In the genomic region with DNA sequence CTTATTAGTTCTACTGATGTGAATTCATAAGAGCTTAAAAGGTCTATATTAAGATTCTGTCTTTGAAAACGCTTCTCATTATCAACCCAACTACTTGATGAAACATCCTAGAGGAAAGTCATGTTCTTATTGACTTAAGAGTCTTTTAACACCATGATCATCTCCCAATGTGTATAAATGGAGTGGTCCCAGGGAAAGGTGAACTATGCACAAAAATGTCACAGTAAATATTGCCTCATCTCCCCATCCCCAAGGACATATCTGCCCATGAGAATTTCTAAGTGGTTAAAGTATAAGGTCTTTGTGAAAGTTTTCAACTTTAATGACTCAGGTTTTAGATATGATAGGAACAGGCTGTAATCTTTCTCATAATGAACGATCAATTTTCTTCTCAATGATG, we compare ENCODE assay signal across 28 cellular contexts.
"Had no signal": no experiment of that assay in that cellular context is flagged by ENCODE, and none has a peak within 500 bp of the region (broad histone marks: within the 10 kb centered on the region; RNA-seq: fewer than 3 reads in every experiment).

No MANE protein-coding gene starts in this region.

- H3K27ac ChIP-seq: neural progenitor cell, ovary, parathyroid adenoma, psoas muscle, skin epidermis, spleen, suprapubic skin, testis, tibial artery, transverse colon, upper lobe of right lung, uterus had no signal

- ATAC-seq: natural killer cell; psoas muscle; sciatic nerve; stimulated activated memory B cell treated with anti-CD40 and anti-IgM and Interleukin-4, amounts not matched to agents 10 μg/mL and 1 μg/mL and 100 μg/mL, for 72 hours; stimulated activated naive CD8-positive, alpha-beta T cell treated with anti-CD3 and anti-CD28 coated beads, Interleukin-15, amount 100 ng/mL, for 72 hours; stimulated activated naive CD8-positive, alpha-beta T cell treated with anti-CD3 and anti-CD28 coated beads, Interleukin-15, Interleukin-2, amounts not matched to agents 100 U/mL and 50 U/mL, for 24 hours; upper lobe of right lung had no signal

- H3K9me3 ChIP-seq: ovary, psoas muscle, spleen, suprapubic skin, testis, tibial artery, transverse colon, upper lobe of right lung, uterus had no signal

- H3K36me3 ChIP-seq: neural progenitor cell, ovary, spleen, suprapubic skin, tibial artery, transverse colon, upper lobe of right lung, uterus had no signal

- H3K27me3 ChIP-seq: neural progenitor cell, ovary, suprapubic skin, testis, tibial artery, transverse colon, upper lobe of right lung, uterus had no signal

- H3K4me3 ChIP-seq: neural progenitor cell, ovary, psoas muscle, skin epidermis, smooth muscle cell, spleen, suprapubic skin, testis, tibial artery, transverse colon, upper lobe of right lung, uterus had no signal

- DNase-seq: natural killer cell; occipital lobe; ovary; posterior cingulate gyrus; psoas muscle; right cardiac atrium; spleen; stimulated activated CD4-positive, alpha-beta T cell treated with anti-CD3 and anti-CD28 coated beads, Interleukin-12 subunit alpha, Interleukin-12 subunit beta, amount 100 ng/mL, for 4 hours; stimulated activated CD4-positive, alpha-beta T cell treated with anti-CD3 and anti-CD28 coated beads, Interleukin-1b, Interleukin-23, amount 100 ng/mL, for 48 hours; stimulated activated CD4-positive, alpha-beta T cell treated with anti-CD3 and anti-CD28 coated beads, Interleukin-4, amount 100 ng/mL, for 1 hour; stimulated activated CD4-positive, alpha-beta T cell treated with anti-CD3 and anti-CD28 coated beads, Interleukin-4, amount 100 ng/mL, for 4 hours; stimulated activated CD8-positive, alpha-beta memory T cell treated with anti-CD3 and anti-CD28 coated beads, Interleukin-4, amount 100 ng/mL, for 48 hours; stimulated activated naive CD4-positive, alpha-beta T cell; stimulated activated naive CD8-positive, alpha-beta T cell treated with anti-CD3 and anti-CD28 coated beads, Interleukin-15, amount 100 ng/mL, for 72 hours; stimulated activated naive CD8-positive, alpha-beta T cell treated with anti-CD3 and anti-CD28 coated beads, Interleukin-15, Interleukin-2, amounts not matched to agents 100 U/mL and 50 U/mL, for 24 hours; substantia nigra; testis; tibial artery; transverse colon; upper lobe of right lung; uterus had no signal

- H3K4me1 ChIP-seq: neural progenitor cell, parathyroid adenoma, psoas muscle, spleen, suprapubic skin, testis, tibial artery, transverse colon, upper lobe of right lung, uterus had no signal

- H3K79me2 ChIP-seq: parathyroid adenoma had no signal

- H3K9ac ChIP-seq: neural progenitor cell, parathyroid adenoma had no signal

- H3K4me2 ChIP-seq: neural progenitor cell, smooth muscle cell had no signal

- H2AFZ ChIP-seq: neural progenitor cell, parathyroid adenoma had no signal
